Comparison of ENCODE assay signal across 25 cellular contexts in the genomic region with DNA sequence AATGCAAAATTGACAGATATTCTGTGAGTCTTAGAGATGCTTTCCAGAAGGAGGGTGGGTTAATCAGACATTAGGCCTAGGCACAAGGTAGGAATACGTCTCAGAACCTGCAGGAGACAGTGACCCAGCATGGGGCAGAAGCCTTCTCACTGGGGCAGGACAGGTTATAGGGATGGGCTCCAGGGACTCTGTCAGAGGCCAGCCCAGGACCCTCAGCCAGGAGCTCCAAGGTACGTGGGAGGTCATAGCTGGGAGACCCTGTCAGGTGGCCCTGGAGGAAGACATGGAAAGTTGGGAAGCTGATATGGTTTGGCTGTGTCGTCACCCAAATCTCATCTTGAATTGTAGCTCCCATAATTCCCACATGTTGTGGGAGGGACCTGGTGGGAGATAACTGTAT.
"Had no signal": no experiment of that assay in that cellular context is flagged by ENCODE, and none has a peak within 500 bp of the region (broad histone marks: within the 10 kb centered on the region; RNA-seq: fewer than 3 reads in every experiment).

No MANE protein-coding gene starts in this region.

- H3K9me3 ChIP-seq: lower lobe of right lung, right atrium auricular region, stomach, testis, thyroid gland, transverse colon, upper lobe of left lung had no signal

- H3K27ac ChIP-seq: lower lobe of right lung, right atrium auricular region, skin epidermis, stomach, testis, thyroid gland, transverse colon, upper lobe of left lung had no signal

- H3K36me3 ChIP-seq: lower lobe of right lung, right atrium auricular region, stomach, thyroid gland, transverse colon, upper lobe of left lung had no signal

- H3K4me3 ChIP-seq: lower lobe of right lung, right atrium auricular region, skin epidermis, stomach, testis, thyroid gland, transverse colon, upper lobe of left lung had no signal

- H3K27ac Mint-ChIP-seq: naive thymus-derived CD8-positive, alpha-beta T cell; nephron; progenitor cell of endocrine pancreas; stimulated activated naive B cell treated with anti-CD40 and anti-IgM and Interleukin-4, amounts not matched to agents 10 μg/mL and 1 μg/mL and 100 μg/mL, for 72 hours had no signal

- ATAC-seq: lower lobe of right lung; naive thymus-derived CD8-positive, alpha-beta T cell; sciatic nerve; stimulated activated naive B cell treated with anti-CD40 and anti-IgM and Interleukin-4, amounts not matched to agents 10 μg/mL and 1 μg/mL and 100 μg/mL, for 72 hours; stimulated activated naive CD8-positive, alpha-beta T cell treated with anti-CD3 and anti-CD28 coated beads, Interleukin-15, Interleukin-2, amounts not matched to agents 100 U/mL and 50 U/mL, for 24 hours had no signal

- FAIRE-seq: urothelium cell line had no signal

- H3K4me3 Mint-ChIP-seq: naive thymus-derived CD8-positive, alpha-beta T cell; nephron; neural crest cell; stimulated activated naive B cell treated with anti-CD40 and anti-IgM and Interleukin-4, amounts not matched to agents 10 μg/mL and 1 μg/mL and 100 μg/mL, for 72 hours had no signal

- H3K27me3 ChIP-seq: right atrium auricular region, stomach, testis, thyroid gland, transverse colon, upper lobe of left lung had no signal

- H3K4me1 Mint-ChIP-seq: naive thymus-derived CD8-positive, alpha-beta T cell; nephron; neural crest cell; stimulated activated naive B cell treated with anti-CD40 and anti-IgM and Interleukin-4, amounts not matched to agents 10 μg/mL and 1 μg/mL and 100 μg/mL, for 72 hours had no signal

- H3K4me1 ChIP-seq: lower lobe of right lung, right atrium auricular region, testis, transverse colon, upper lobe of left lung had no signal

- DNase-seq: islet precursor cell; left ventricle myocardium superior; lower lobe of right lung; mammary epithelial cell; mesenchymal stem cell; naive thymus-derived CD8-positive, alpha-beta T cell; nucleus accumbens; stimulated activated CD4-positive, alpha-beta T cell treated with anti-CD3 and anti-CD28 coated beads, Interleukin-12 subunit alpha, Interleukin-12 subunit beta, amount 100 ng/mL, for 4 hours; stimulated activated CD4-positive, alpha-beta T cell treated with anti-CD3 and anti-CD28 coated beads, Interleukin-15, amount 100 ng/mL, for 24 hours; stimulated activated CD4-positive, alpha-beta T cell treated with anti-CD3 and anti-CD28 coated beads, Interleukin-2, amount 100 ng/mL, for 24 hours; stimulated activated CD4-positive, alpha-beta T cell treated with anti-CD3 and anti-CD28 coated beads, Interleukin-4, amount 100 ng/mL, for 1 hour; stimulated activated naive B cell treated with anti-CD40 and anti-IgM and Interleukin-4, amounts not matched to agents 10 μg/mL and 1 μg/mL and 100 μg/mL, for 72 hours; stimulated activated naive CD8-positive, alpha-beta T cell treated with anti-CD3 and anti-CD28 coated beads, Interleukin-15, Interleukin-2, amounts not matched to agents 100 U/mL and 50 U/mL, for 24 hours; stomach; testis; thyroid gland; transverse colon; upper lobe of left lung had no signal
